ENCODE assay signal across 1 cellular context in genomic region chr20:64041040-64041780, GRCh38.
TF ChIP-seq lines count a peak whose summit lies in the region.

No MANE protein-coding gene starts in this region.

TF ChIP-seq in HepG2, 621 proteins besides CTCF, POLR2A, EP300 and RAD21 (continued from another document and continues in another):
- TF ChIP-seq ZNF710 (CRISPR knock-in tag; IDR thresholded peaks at IDR 0.05; ENCODE audit: borderline replicate concordance) = peak; percentile 11; the same call in 1 of the 2 replicates
- TF ChIP-seq NCOA1 (CRISPR knock-in tag; IDR thresholded peaks at IDR 0.05) = no peak
- no peak; the same call in 1 of the 2 replicates for TF ChIP-seq MIER3 (CRISPR knock-in tag; IDR thresholded peaks at IDR 0.05; ENCODE audit: borderline replicate concordance)
- TF ChIP-seq BRD4 (CRISPR knock-in tag; IDR thresholded peaks at IDR 0.05) = no peak; the same call in 1 of the 2 replicates
- TF ChIP-seq REXO4 (CRISPR knock-in tag; IDR thresholded peaks at IDR 0.05; ENCODE audit: borderline replicate concordance) = no peak
- no peak for TF ChIP-seq CEBPZ (IDR thresholded peaks at IDR 0.05; ENCODE audit: low read length)
- no peak for TF ChIP-seq CENPBD1 (CRISPR knock-in tag; IDR thresholded peaks at IDR 0.05; ENCODE audit: borderline replicate concordance, low read depth)
- no peak for TF ChIP-seq ZNF468 (CRISPR knock-in tag; IDR thresholded peaks at IDR 0.05)
- peak; percentile 84 for TF ChIP-seq ATF7-NPFF (CRISPR knock-in tag; IDR thresholded peaks at IDR 0.05; ENCODE audit: low read depth)
- TF ChIP-seq ZFP90 (CRISPR knock-in tag; IDR thresholded peaks at IDR 0.05; ENCODE audit: borderline replicate concordance) = no peak; the same call in none of the 2 replicates
- TF ChIP-seq NR2F2 (IDR thresholded peaks at IDR 0.05; ENCODE audit: borderline replicate concordance, low read depth) = peak; percentile 10; the same call in 1 of the 2 replicates
- TF ChIP-seq RNF219 (CRISPR knock-in tag; IDR thresholded peaks at IDR 0.05) = no peak
- peak; percentile 92; the same call in 1 of the 2 replicates for TF ChIP-seq ZBTB8A (CRISPR knock-in tag; IDR thresholded peaks at IDR 0.05; ENCODE audit: borderline replicate concordance, low read depth)
- TF ChIP-seq PLSCR1 (CRISPR knock-in tag; IDR thresholded peaks at IDR 0.05; ENCODE audit: borderline replicate concordance) = no peak
- no peak for TF ChIP-seq ZNF20 (CRISPR knock-in tag; IDR thresholded peaks at IDR 0.05)
- TF ChIP-seq MLXIP (CRISPR knock-in tag; IDR thresholded peaks at IDR 0.05; ENCODE audit: borderline replicate concordance) = no peak
- no peak for TF ChIP-seq ZNF720 (CRISPR knock-in tag; IDR thresholded peaks at IDR 0.05)
- TF ChIP-seq ERF (CRISPR knock-in tag; IDR thresholded peaks at IDR 0.05) = 0 out of 2 replicates have a peak, but pooled peaks have one; percentile 19
- TF ChIP-seq ZNF879 (CRISPR knock-in tag; IDR thresholded peaks at IDR 0.05) = no peak
- peak; percentile 94; the same call in 1 of the 2 replicates for TF ChIP-seq CEBPB (IDR thresholded peaks at IDR 0.05; ENCODE audit: borderline replicate concordance, low read depth, low read length)
- TF ChIP-seq ZNF792 (CRISPR knock-in tag; IDR thresholded peaks at IDR 0.05) = no peak
- no peak for TF ChIP-seq HOXA7 (CRISPR knock-in tag; IDR thresholded peaks at IDR 0.05)
- peak; percentile 54; the same call in 1 of the 2 replicates for TF ChIP-seq TBX2 (CRISPR knock-in tag; IDR thresholded peaks at IDR 0.05; ENCODE audit: borderline replicate concordance)
- no peak for TF ChIP-seq ZNF713 (CRISPR knock-in tag; IDR thresholded peaks at IDR 0.05)
- peak; percentile 95 for TF ChIP-seq ZNF83 (CRISPR knock-in tag; IDR thresholded peaks at IDR 0.05; ENCODE audit: borderline replicate concordance)
- no peak for TF ChIP-seq ZNF570 (CRISPR knock-in tag; IDR thresholded peaks at IDR 0.05; ENCODE audit: borderline replicate concordance)
- TF ChIP-seq MYPOP (CRISPR knock-in tag; IDR thresholded peaks at IDR 0.05) = peak; percentile 65
- no peak for TF ChIP-seq PHB2 (IDR thresholded peaks at IDR 0.05; ENCODE audit: partially characterized antibody)
- TF ChIP-seq ELF3 (CRISPR knock-in tag; IDR thresholded peaks at IDR 0.05) = no peak
- no peak for TF ChIP-seq KLF12 (CRISPR knock-in tag; IDR thresholded peaks at IDR 0.05; ENCODE audit: borderline replicate concordance)
- TF ChIP-seq HNRNPH1 (optimal IDR thresholded peaks at IDR 0.05; ENCODE audit: low read depth, low read length) = no peak
- peak; percentile 45 for TF ChIP-seq ISL2 (CRISPR knock-in tag; IDR thresholded peaks at IDR 0.05)
- TF ChIP-seq TRIM24 (CRISPR knock-in tag; IDR thresholded peaks at IDR 0.05) = no peak
- no peak for TF ChIP-seq PRDM4 (CRISPR knock-in tag; IDR thresholded peaks at IDR 0.05; ENCODE audit: borderline replicate concordance)
- no peak for TF ChIP-seq NR0B2 (CRISPR knock-in tag; IDR thresholded peaks at IDR 0.05)
- peak; percentile 74 for TF ChIP-seq GABPB1 (CRISPR knock-in tag; IDR thresholded peaks at IDR 0.05)
- no peak for TF ChIP-seq PLRG1 (conservative IDR thresholded peaks at IDR 0.05)
- TF ChIP-seq BCL3 (CRISPR knock-in tag; IDR thresholded peaks at IDR 0.05) = peak; percentile 53; the same call in 1 of the 2 replicates
- no peak for TF ChIP-seq TIGD3 (CRISPR knock-in tag; IDR thresholded peaks at IDR 0.05; ENCODE audit: borderline replicate concordance)
- peak; percentile 38; the same call in 1 of the 2 replicates for TF ChIP-seq ZNF362 (CRISPR knock-in tag; IDR thresholded peaks at IDR 0.05; ENCODE audit: borderline replicate concordance)
- TF ChIP-seq BRCA1 (CRISPR knock-in tag; IDR thresholded peaks at IDR 0.05) = no peak
